In the genomic region with DNA sequence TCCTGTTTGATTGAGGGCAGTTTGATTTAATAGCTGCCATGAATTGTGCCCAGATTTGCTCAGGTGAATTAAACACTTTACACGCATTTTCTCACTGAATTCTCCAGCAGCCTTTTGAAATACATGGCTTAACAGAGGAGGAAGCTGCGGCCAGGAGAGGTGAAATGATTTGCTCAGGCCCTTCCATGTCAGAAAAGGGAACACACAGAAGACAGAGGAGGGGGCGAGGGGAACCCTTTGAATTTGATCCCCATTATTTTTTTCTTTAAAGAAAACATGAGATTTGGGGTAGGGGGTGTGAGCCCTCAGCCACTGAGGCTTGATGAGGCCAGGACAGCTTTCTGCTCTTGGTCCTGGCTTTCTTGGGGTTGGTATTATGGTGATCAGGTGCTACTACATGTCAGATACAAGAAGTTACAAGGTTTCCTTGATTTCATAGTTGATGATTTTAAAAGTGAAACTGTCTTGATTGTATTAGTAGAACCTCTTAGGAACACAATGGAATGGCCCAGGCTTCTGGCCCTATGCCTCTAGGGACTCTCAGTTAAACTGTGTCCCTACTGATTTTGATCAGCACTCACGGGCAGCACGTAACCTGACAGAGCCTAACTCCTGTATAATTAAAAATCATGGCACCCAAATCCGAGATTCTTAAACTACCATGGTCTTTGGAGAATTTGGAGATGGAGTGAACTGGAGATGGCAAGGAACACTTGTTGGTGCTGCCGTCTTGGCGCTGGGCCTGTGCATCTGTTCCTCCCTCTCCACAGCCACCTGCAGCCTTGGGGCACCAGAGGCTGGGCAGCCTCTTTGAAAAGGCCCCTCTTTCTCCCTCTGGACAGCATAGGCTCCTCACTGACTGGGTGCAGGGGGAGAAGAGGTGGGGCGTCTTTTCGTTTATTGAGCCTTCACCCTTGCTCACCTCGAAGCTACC, we compare ENCODE assay signal across 11 cellular contexts.
A peak's percentile ranks its signal among the peaks of the same experiment; 100 is the strongest.
DNase-seq lines count a peak whose midpoint lies in the region; ATAC-seq lines count a peak whose summit lies in the region.
"Had no signal": no experiment of that assay in that cellular context is flagged by ENCODE, and none has a peak within 500 bp of the region (broad histone marks: within the 10 kb centered on the region; RNA-seq: fewer than 3 reads in every experiment).

No MANE protein-coding gene starts in this region.

- H3K4me3 ChIP-seq in GM23248, result no peak overlapping the region
- H3K4me3 ChIP-seq: skin epidermis had no signal

- peak overlapping the region; percentile 36 for H3K4me2 ChIP-seq in GM23248 (ENCODE audit: unreplicated experiment)

- peaks cover 0 to 7% (median 4%) of the 10 kb centered on the region in 7 donors for H3K9me3 Mint-ChIP-seq in naive B cell

- peaks cover 63 to 75% (median 68%) of the 10 kb centered on the region in 3 donors for H3K4me1 Mint-ChIP-seq in naive B cell

- H2AFZ ChIP-seq in GM23248, result no peak overlapping the region

- peaks cover 73% of the 10 kb centered on the region for H3F3A ChIP-seq in GM23248 (ENCODE audit: insufficient read depth)

- no peaks in the 10 kb centered on the region for H3K9me2 ChIP-seq in GM23248 (ENCODE audit: insufficient read depth)

- H3K27me3 Mint-ChIP-seq in naive B cell, result no peaks in the 10 kb centered on the region

- H4K20me1 ChIP-seq in GM23248 (ENCODE audit: insufficient read depth), result peaks cover 16% of the 10 kb centered on the region

- H3K9me3 ChIP-seq in GM23248 (ENCODE audit: low read depth), result no peaks in the 10 kb centered on the region

- 93 to 94% methylated on average over 11 of the region's 11 CpGs for WGBS in GM23248 (ENCODE audit: low coverage in 1 of 2, low lambda C conversion rate in 2 of 2, missing lambda C conversion rate in 2 of 2), 2 experiments

- peaks cover 26% of the 10 kb centered on the region for H3K4me1 ChIP-seq in GM23248 (ENCODE audit: insufficient read depth)

- no peak for DNase-seq in GM23248
- DNase-seq in NCI-H69 (lab: John Stamatoyannopoulos, UW), result peak; percentile 82
- DNase-seq in naive B cell, result peak; percentile 14
- no peak for DNase-seq in NCI-H1436 treated with DMSO at 0.1 percent for 48 hours (lab: John Stamatoyannopoulos, UW)
- DNase-seq in activated CD4-positive, alpha-beta T cell treated with anti-CD3 and anti-CD28 coated beads, Interleukin-2, amount 50 U/mL, for 48 hours, result no peak
- no peak for DNase-seq in OCI-M1 (lab: John Stamatoyannopoulos, UW)
- DNase-seq: activated CD8-positive, alpha-beta memory T cell treated with anti-CD3 and anti-CD28 coated beads, Interleukin-2, amount 50 U/mL, for 48 hours; MM.1S had no signal

- peak overlapping the region in 7 of 8 donors; percentile 9 to 86 (median 52) for H3K4me3 Mint-ChIP-seq in naive B cell

- peaks cover 100% of the 10 kb centered on the region for H3K79me2 ChIP-seq in GM23248 (ENCODE audit: insufficient read depth)

- in situ Hi-C loops in GM23248 (cut with MboI), result loop anchor here (25.0 kb wide), 1 partner anchor 264 kb away; no protein-coding TSS in a partner anchor

- peak; percentile 36 for ATAC-seq in GM18502 (IDR thresholded peaks at IDR 0.05; ENCODE audit: poor library complexity, unreplicated experiment)
- ATAC-seq in naive B cell (ENCODE audit: low read depth in 2 of 2), result peak; percentile 68 to 69
- no peak for ATAC-seq in HG02678 (IDR thresholded peaks at IDR 0.05; ENCODE audit: unreplicated experiment)

- H3K36me3 ChIP-seq in GM23248 (ENCODE audit: low read depth), result peaks cover 11% of the 10 kb centered on the region

- H3K27me3 ChIP-seq in GM23248 (replicated peaks; ENCODE audit: insufficient read depth), result no peaks in the 10 kb centered on the region

- peaks cover 3 to 5% of the 10 kb centered on the region in 2 donors for H3K36me3 Mint-ChIP-seq in naive B cell

- peak overlapping the region; percentile 68 for H3K27ac ChIP-seq in GM23248

- peak overlapping the region; percentile 47 to 78 (median 68) for H3K27ac Mint-ChIP-seq in naive B cell

- H3K9ac ChIP-seq in GM23248, result peak overlapping the region; percentile 51

Comparison
In these comparisons a context has a peak if more than half of its experiments do, and no peak if none do; other contexts are left out.
1. DNase-seq: peak in NCI-H69 (single experiment) and naive B cell (single experiment); none in GM23248 (single experiment), NCI-H1436 treated with DMSO at 0.1 percent for 48 hours (single experiment), activated CD4-positive, alpha-beta T cell treated with anti-CD3 and anti-CD28 coated beads, Interleukin-2, amount 50 U/mL, for 48 hours (0 of 2) and OCI-M1 (single experiment).